In the genomic region with DNA sequence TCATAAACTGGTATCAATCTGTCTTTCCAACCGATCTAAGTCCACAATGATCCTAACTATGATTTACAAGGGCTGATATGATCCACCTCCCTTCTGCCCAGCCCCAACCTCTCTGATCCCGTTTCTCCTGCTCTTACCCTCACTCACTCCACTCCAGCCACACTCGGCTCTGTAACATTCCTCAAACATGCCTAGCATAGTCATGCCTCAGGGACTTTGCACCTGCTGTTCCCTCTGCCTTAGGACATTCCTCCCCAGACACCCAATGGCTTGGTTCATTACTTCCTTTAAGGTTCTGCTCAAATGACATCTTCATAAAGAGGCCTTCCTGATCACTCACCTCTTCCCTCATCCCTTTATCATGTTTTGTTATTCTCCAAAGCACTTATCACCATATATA, we compare ENCODE assay signal across 25 cellular contexts. TPM values are rescaled to one million over a fixed set of nuclear protein-coding genes. Genes with fewer than 3 reads are reported as not detected.
"Had no signal": no experiment of that assay in that cellular context is flagged by ENCODE, and none has a peak within 500 bp of the region (broad histone marks: within the 10 kb centered on the region; RNA-seq: fewer than 3 reads in every experiment).

No MANE protein-coding gene starts in this region.

- DNase-seq: activated CD4-positive, alpha-beta T cell treated with anti-CD3 and anti-CD28 coated beads for 36 hours; activated CD4-positive, CD25-positive, alpha-beta regulatory T cell; activated CD8-positive, alpha-beta memory T cell treated with anti-CD3 and anti-CD28 coated beads, Interleukin-2, amount 50 U/mL, for 4 hours; activated CD8-positive, alpha-beta T cell treated with anti-CD3 and anti-CD28 coated beads for 36 hours; activated effector memory CD4-positive, alpha-beta T cell treated with Interleukin-2 at 50 U/mL for 16 hours; activated naive CD4-positive, alpha-beta T cell treated with anti-CD3 and anti-CD28 coated beads for 36 hours; amygdala; IMR-90; Kasumi-1; KBM-7; NCI-H1092; NCI-H1417; NCI-H2029 treated with DMSO at 0.1 percent for 48 hours; NCI-H345; NCI-H510A; NCI-H526 treated with DMSO at 0.1 percent for 48 hours; SIG-M5; T-helper 2 cell; T1000 had no signal

- H3K4me3 Mint-ChIP-seq: activated CD4-positive, alpha-beta T cell treated with anti-CD3 and anti-CD28 coated beads for 36 hours; activated CD8-positive, alpha-beta T cell treated with anti-CD3 and anti-CD28 coated beads for 36 hours; activated naive CD4-positive, alpha-beta T cell treated with anti-CD3 and anti-CD28 coated beads for 36 hours; activated T-helper 1 cell treated with anti-CD3 and anti-CD28 coated beads, Interleukin-12 subunit alpha, Interleukin-12 subunit beta, Interleukin-2, Interleukin-4 antibody, amounts not matched to agents 30 ng/mL and 10 ng/mL and 1 ng/mL, durations not matched to agents 14 hours and 24 hours and 36 hours; brain; central memory CD8-positive, alpha-beta T cell had no signal

- H3K27ac ChIP-seq: VCaP had no signal

- H3K9me3 Mint-ChIP-seq: activated CD8-positive, alpha-beta T cell treated with anti-CD3 and anti-CD28 coated beads for 36 hours; activated naive CD4-positive, alpha-beta T cell treated with anti-CD3 and anti-CD28 coated beads for 36 hours; activated T-helper 1 cell treated with anti-CD3 and anti-CD28 coated beads, Interleukin-12 subunit alpha, Interleukin-12 subunit beta, Interleukin-2, Interleukin-4 antibody, amounts not matched to agents 30 ng/mL and 10 ng/mL and 1 ng/mL, durations not matched to agents 14 hours and 24 hours and 36 hours; brain; central memory CD8-positive, alpha-beta T cell had no signal

- FAIRE-seq: astrocyte, TTC549 had no signal

- H3K27ac Mint-ChIP-seq: activated CD4-positive, alpha-beta T cell treated with anti-CD3 and anti-CD28 coated beads for 36 hours; activated CD8-positive, alpha-beta T cell treated with anti-CD3 and anti-CD28 coated beads for 36 hours; activated naive CD4-positive, alpha-beta T cell treated with anti-CD3 and anti-CD28 coated beads for 36 hours; activated T-helper 1 cell treated with anti-CD3 and anti-CD28 coated beads, Interleukin-12 subunit alpha, Interleukin-12 subunit beta, Interleukin-2, Interleukin-4 antibody, amounts not matched to agents 30 ng/mL and 10 ng/mL and 1 ng/mL, durations not matched to agents 14 hours and 24 hours and 36 hours had no signal

- H3K27me3 Mint-ChIP-seq: activated CD4-positive, alpha-beta T cell treated with anti-CD3 and anti-CD28 coated beads for 36 hours; activated CD8-positive, alpha-beta T cell treated with anti-CD3 and anti-CD28 coated beads for 36 hours; brain; central memory CD8-positive, alpha-beta T cell had no signal

- ATAC-seq: activated CD4-positive, alpha-beta T cell treated with anti-CD3 and anti-CD28 coated beads for 36 hours; activated CD8-positive, alpha-beta T cell treated with anti-CD3 and anti-CD28 coated beads for 36 hours had no signal

RNA-seq across cellular contexts. Expression of a gene that starts 13.3 kb away (rescaled TPM):
- total RNA-seq: activated CD4-positive, alpha-beta T cell treated with anti-CD3 and anti-CD28 coated beads for 36 hours; activated CD8-positive, alpha-beta T cell treated with anti-CD3 and anti-CD28 coated beads for 36 hours; activated naive CD4-positive, alpha-beta T cell treated with anti-CD3 and anti-CD28 coated beads for 36 hours; activated T-helper 1 cell treated with anti-CD3 and anti-CD28 coated beads, Interleukin-12 subunit alpha, Interleukin-12 subunit beta, Interleukin-2, Interleukin-4 antibody, amounts not matched to agents 30 ng/mL and 10 ng/mL and 1 ng/mL, durations not matched to agents 14 hours and 24 hours and 36 hours; astrocyte; IMR-90 had no signal
